In genomic region chr2:20583425-20583881, GRCh38 we compare ENCODE assay signal across 1 cellular context.
TF ChIP-seq lines count a peak whose summit lies in the region.

No MANE protein-coding gene starts in this region.

TF ChIP-seq in HepG2, 621 proteins besides CTCF, POLR2A, EP300 and RAD21 (continued from another document):
- TF ChIP-seq, protein P1, sequence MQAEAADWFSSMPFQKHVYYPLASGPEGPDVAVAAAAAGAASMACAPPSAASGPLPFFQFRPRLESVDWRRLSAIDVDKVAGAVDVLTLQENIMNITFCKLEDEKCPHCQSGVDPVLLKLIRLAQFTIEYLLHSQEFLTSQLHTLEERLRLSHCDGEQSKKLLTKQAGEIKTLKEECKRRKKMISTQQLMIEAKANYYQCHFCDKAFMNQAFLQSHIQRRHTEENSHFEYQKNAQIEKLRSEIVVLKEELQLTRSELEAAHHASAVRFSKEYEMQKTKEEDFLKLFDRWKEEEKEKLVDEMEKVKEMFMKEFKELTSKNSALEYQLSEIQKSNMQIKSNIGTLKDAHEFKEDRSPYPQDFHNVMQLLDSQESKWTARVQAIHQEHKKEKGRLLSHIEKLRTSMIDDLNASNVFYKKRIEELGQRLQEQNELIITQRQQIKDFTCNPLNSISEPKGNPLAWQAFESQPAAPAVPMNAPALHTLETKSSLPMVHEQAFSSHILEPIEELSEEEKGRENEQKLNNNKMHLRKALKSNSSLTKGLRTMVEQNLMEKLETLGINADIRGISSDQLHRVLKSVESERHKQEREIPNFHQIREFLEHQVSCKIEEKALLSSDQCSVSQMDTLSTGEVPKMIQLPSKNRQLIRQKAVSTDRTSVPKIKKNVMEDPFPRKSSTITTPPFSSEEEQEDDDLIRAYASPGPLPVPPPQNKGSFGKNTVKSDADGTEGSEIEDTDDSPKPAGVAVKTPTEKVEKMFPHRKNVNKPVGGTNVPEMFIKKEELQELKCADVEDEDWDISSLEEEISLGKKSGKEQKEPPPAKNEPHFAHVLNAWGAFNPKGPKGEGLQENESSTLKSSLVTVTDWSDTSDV (CRISPR knock-in tag; IDR thresholded peaks at IDR 0.05) = 0 out of 2 replicates have a peak, but pooled peaks have one; percentile 78
- TF ChIP-seq ZNF24 (IDR thresholded peaks at IDR 0.05) (no peak), RBM22 (optimal IDR thresholded peaks at IDR 0.05; ENCODE audit: low read length) (no peak), ETV6 (CRISPR knock-in tag; conservative IDR thresholded peaks at IDR 0.05) (no peak), NR2F6 (IDR thresholded peaks at IDR 0.05) (no peak), NR2F6 (CRISPR knock-in tag; IDR thresholded peaks at IDR 0.05) (no peak), KDM2A (CRISPR knock-in tag; IDR thresholded peaks at IDR 0.05; ENCODE audit: borderline replicate concordance, low read depth) (0 out of 2 replicates have a peak, but pooled peaks have one; percentile 6), ZNF235 (CRISPR knock-in tag; IDR thresholded peaks at IDR 0.05; ENCODE audit: borderline replicate concordance) (0 out of 2 replicates have a peak, but pooled peaks have one; percentile 44), HNF4A (CRISPR knock-in tag; IDR thresholded peaks at IDR 0.05) (peak; percentile 26; the same call in 1 of the 2 replicates), ZNF17 (CRISPR knock-in tag; IDR thresholded peaks at IDR 0.05) (no peak), ZNF143 (CRISPR knock-in tag; IDR thresholded peaks at IDR 0.05) (no peak), HIVEP1 (CRISPR knock-in tag; IDR thresholded peaks at IDR 0.05) (0 out of 2 replicates have a peak, but pooled peaks have one; percentile 22), PCBP2 (optimal IDR thresholded peaks at IDR 0.05; ENCODE audit: low read depth, low read length, poor library complexity, severe bottlenecking) (no peak), NFATC3 (CRISPR knock-in tag; IDR thresholded peaks at IDR 0.05) (0 out of 2 replicates have a peak, but pooled peaks have one; percentile 56), SNAPC5 (CRISPR knock-in tag; IDR thresholded peaks at IDR 0.05; ENCODE audit: borderline replicate concordance) (no peak), POGZ (CRISPR knock-in tag; IDR thresholded peaks at IDR 0.05) (no peak), DNMT3B (CRISPR knock-in tag; conservative IDR thresholded peaks at IDR 0.05) (no peak), RARA (CRISPR knock-in tag; IDR thresholded peaks at IDR 0.05) (peak; percentile 30; the same call in 1 of the 2 replicates), AKAP8 (CRISPR knock-in tag; IDR thresholded peaks at IDR 0.05) (peak; percentile 73; the same call in 1 of the 2 replicates), ARNT2 (CRISPR knock-in tag; IDR thresholded peaks at IDR 0.05; ENCODE audit: low read depth) (0 out of 2 replicates have a peak, but pooled peaks have one; percentile 11), ZBTB42 (CRISPR knock-in tag; IDR thresholded peaks at IDR 0.05) (no peak), ZNF709 (CRISPR knock-in tag; IDR thresholded peaks at IDR 0.05) (0 out of 2 replicates have a peak, but pooled peaks have one; percentile 37), AKNA (CRISPR knock-in tag; IDR thresholded peaks at IDR 0.05; ENCODE audit: borderline replicate concordance) (no peak), SETDB1 (CRISPR knock-in tag; IDR thresholded peaks at IDR 0.05; ENCODE audit: borderline replicate concordance) (no peak), WIZ (CRISPR knock-in tag; IDR thresholded peaks at IDR 0.05) (0 out of 2 replicates have a peak, but pooled peaks have one; percentile 35), KDM5A (IDR thresholded peaks at IDR 0.05; ENCODE audit: borderline replicate concordance, low read length) (no peak), MAF1 (CRISPR knock-in tag; IDR thresholded peaks at IDR 0.05; ENCODE audit: borderline replicate concordance) (no peak), MTERF4 (CRISPR knock-in tag; IDR thresholded peaks at IDR 0.05) (0 out of 2 replicates have a peak, but pooled peaks have one; percentile 52), SP2 (CRISPR knock-in tag; IDR thresholded peaks at IDR 0.05) (no peak)
- TF ChIP-seq, protein P2, sequence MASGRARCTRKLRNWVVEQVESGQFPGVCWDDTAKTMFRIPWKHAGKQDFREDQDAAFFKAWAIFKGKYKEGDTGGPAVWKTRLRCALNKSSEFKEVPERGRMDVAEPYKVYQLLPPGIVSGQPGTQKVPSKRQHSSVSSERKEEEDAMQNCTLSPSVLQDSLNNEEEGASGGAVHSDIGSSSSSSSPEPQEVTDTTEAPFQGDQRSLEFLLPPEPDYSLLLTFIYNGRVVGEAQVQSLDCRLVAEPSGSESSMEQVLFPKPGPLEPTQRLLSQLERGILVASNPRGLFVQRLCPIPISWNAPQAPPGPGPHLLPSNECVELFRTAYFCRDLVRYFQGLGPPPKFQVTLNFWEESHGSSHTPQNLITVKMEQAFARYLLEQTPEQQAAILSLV (CRISPR knock-in tag; IDR thresholded peaks at IDR 0.05; ENCODE audit: borderline replicate concordance) = 0 out of 2 replicates have a peak, but pooled peaks have one; percentile 71
- TF ChIP-seq, protein P3, sequence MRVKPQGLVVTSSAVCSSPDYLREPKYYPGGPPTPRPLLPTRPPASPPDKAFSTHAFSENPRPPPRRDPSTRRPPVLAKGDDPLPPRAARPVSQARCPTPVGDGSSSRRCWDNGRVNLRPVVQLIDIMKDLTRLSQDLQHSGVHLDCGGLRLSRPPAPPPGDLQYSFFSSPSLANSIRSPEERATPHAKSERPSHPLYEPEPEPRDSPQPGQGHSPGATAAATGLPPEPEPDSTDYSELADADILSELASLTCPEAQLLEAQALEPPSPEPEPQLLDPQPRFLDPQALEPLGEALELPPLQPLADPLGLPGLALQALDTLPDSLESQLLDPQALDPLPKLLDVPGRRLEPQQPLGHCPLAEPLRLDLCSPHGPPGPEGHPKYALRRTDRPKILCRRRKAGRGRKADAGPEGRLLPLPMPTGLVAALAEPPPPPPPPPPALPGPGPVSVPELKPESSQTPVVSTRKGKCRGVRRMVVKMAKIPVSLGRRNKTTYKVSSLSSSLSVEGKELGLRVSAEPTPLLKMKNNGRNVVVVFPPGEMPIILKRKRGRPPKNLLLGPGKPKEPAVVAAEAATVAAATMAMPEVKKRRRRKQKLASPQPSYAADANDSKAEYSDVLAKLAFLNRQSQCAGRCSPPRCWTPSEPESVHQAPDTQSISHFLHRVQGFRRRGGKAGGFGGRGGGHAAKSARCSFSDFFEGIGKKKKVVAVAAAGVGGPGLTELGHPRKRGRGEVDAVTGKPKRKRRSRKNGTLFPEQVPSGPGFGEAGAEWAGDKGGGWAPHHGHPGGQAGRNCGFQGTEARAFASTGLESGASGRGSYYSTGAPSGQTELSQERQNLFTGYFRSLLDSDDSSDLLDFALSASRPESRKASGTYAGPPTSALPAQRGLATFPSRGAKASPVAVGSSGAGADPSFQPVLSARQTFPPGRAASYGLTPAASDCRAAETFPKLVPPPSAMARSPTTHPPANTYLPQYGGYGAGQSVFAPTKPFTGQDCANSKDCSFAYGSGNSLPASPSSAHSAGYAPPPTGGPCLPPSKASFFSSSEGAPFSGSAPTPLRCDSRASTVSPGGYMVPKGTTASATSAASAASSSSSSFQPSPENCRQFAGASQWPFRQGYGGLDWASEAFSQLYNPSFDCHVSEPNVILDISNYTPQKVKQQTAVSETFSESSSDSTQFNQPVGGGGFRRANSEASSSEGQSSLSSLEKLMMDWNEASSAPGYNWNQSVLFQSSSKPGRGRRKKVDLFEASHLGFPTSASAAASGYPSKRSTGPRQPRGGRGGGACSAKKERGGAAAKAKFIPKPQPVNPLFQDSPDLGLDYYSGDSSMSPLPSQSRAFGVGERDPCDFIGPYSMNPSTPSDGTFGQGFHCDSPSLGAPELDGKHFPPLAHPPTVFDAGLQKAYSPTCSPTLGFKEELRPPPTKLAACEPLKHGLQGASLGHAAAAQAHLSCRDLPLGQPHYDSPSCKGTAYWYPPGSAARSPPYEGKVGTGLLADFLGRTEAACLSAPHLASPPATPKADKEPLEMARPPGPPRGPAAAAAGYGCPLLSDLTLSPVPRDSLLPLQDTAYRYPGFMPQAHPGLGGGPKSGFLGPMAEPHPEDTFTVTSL (CRISPR knock-in tag; IDR thresholded peaks at IDR 0.05; ENCODE audit: borderline replicate concordance) = no peak
- TF ChIP-seq, protein P4, sequence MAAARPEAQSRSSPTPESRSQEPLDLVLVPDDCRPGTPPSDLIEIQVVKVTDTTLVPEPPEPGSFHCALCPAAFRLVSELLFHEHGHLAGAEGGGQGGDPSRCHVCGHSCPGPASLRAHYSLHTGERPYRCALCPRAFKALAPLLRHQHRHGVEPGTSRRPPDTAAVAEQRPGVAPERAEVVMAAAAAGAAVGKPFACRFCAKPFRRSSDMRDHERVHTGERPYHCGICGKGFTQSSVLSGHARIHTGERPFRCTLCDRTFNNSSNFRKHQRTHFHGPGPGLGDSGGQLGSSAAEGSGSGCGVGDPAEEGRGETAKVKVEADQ (CRISPR knock-in tag; IDR thresholded peaks at IDR 0.05; ENCODE audit: borderline replicate concordance) = 0 out of 2 replicates have a peak, but pooled peaks have one; percentile 16
